10 cellular contexts compared by ENCODE assay signal in genomic region chr19:12997967-12998940, GRCh38. TPM values are rescaled to one million over a fixed set of nuclear protein-coding genes. Genes with fewer than 3 reads are reported as not detected.
DNase-seq lines count a peak whose midpoint lies in the region; ATAC-seq and TF ChIP-seq lines count a peak whose summit lies in the region.
"Had no signal": no experiment of that assay in that cellular context is flagged by ENCODE, and none has a peak within 500 bp of the region (broad histone marks: within the 10 kb centered on the region; RNA-seq: fewer than 3 reads in every experiment).

No MANE protein-coding gene starts in this region.

- no peak for ATAC-seq in right cardiac atrium
- ATAC-seq in Right ventricle myocardium superior (ENCODE audit: poor library complexity): no peak
- no peak for ATAC-seq in aorta (ENCODE audit: low FRiP score)
- ATAC-seq in effector memory CD8-positive, alpha-beta T cell (replicated peaks): no peak

- H3K4me1 ChIP-seq in right cardiac atrium (ENCODE audit: control insufficient read depth, insufficient read depth, low read length) (peaks cover 5% of the 10 kb centered on the region), aorta (ENCODE audit: control insufficient read depth in 1 of 2, insufficient read depth in 2 of 2, low read length in 2 of 2) (no peaks in the 10 kb centered on the region)

- no peak for TF ChIP-seq CTCF in endothelial cell (IDR thresholded peaks at IDR 0.05; ENCODE audit: unreplicated experiment)
- no peak for TF ChIP-seq CTCF in neural crest cell (conservative IDR thresholded peaks at IDR 0.05)

- H3K36me3 ChIP-seq in aorta (ENCODE audit: control insufficient read depth in 1 of 2, insufficient read depth in 2 of 2, low read length in 1 of 2): no peaks in the 10 kb centered on the region

- H3K4me3 ChIP-seq in right cardiac atrium (ENCODE audit: low read length) (no peak overlapping the region), aorta (ENCODE audit: low read length in 2 of 2) (no peak overlapping the region)

- H3K9me3 Mint-ChIP-seq in endothelial cell (ENCODE audit: unreplicated experiment): no peaks in the 10 kb centered on the region
- no peaks in the 10 kb centered on the region for H3K9me3 Mint-ChIP-seq in neural crest cell
- no peaks in the 10 kb centered on the region for H3K9me3 Mint-ChIP-seq in effector memory CD8-positive, alpha-beta T cell

- H3K4me3 Mint-ChIP-seq in endothelial cell (ENCODE audit: unreplicated experiment) (no peak overlapping the region), neural crest cell (peak overlapping the region; percentile 59)
- H3K4me3 Mint-ChIP-seq in effector memory CD8-positive, alpha-beta T cell: peak overlapping the region in 1 of 2 donors; percentile 56
- H3K4me3 Mint-ChIP-seq: nephron progenitor cell had no signal

- peaks cover 9% of the 10 kb centered on the region for H3K36me3 Mint-ChIP-seq in endothelial cell (ENCODE audit: low read depth, unreplicated experiment)
- H3K36me3 Mint-ChIP-seq in neural crest cell (ENCODE audit: low read depth): peaks cover 4% of the 10 kb centered on the region
- H3K36me3 Mint-ChIP-seq in effector memory CD8-positive, alpha-beta T cell (ENCODE audit: insufficient read depth): peaks cover 13% of the 10 kb centered on the region

- no peaks in the 10 kb centered on the region for H3K27me3 ChIP-seq in right cardiac atrium (ENCODE audit: control insufficient read depth, insufficient read depth)
- H3K27me3 ChIP-seq in aorta (ENCODE audit: control insufficient read depth in 1 of 2, insufficient read depth in 2 of 2, low read length in 1 of 2): no peaks in the 10 kb centered on the region

- H3K27ac Mint-ChIP-seq in endothelial cell (ENCODE audit: unreplicated experiment) (peak overlapping the region; percentile 55), neural crest cell (ENCODE audit: unreplicated experiment) (no peak overlapping the region)
- peak overlapping the region in 1 of 2 donors; percentile 3 for H3K27ac Mint-ChIP-seq in effector memory CD8-positive, alpha-beta T cell
- H3K27ac Mint-ChIP-seq: nephron progenitor cell had no signal

- H3K27me3 Mint-ChIP-seq in endothelial cell (ENCODE audit: unreplicated experiment): peaks cover 52% of the 10 kb centered on the region
- H3K27me3 Mint-ChIP-seq in neural crest cell (ENCODE audit: low read depth): peaks cover 80% of the 10 kb centered on the region
- H3K27me3 Mint-ChIP-seq in effector memory CD8-positive, alpha-beta T cell: peaks cover 0 to 62% of the 10 kb centered on the region in 2 donors

- 68% methylated on average over 32 of the region's 32 CpGs for WGBS in right cardiac atrium
- 32 to 42% methylated on average over 32 of the region's 32 CpGs for WGBS in aorta, 2 donors

- H3K4me1 Mint-ChIP-seq in endothelial cell (ENCODE audit: unreplicated experiment): peaks cover 6% of the 10 kb centered on the region
- peaks cover 8% of the 10 kb centered on the region for H3K4me1 Mint-ChIP-seq in neural crest cell
- H3K4me1 Mint-ChIP-seq in effector memory CD8-positive, alpha-beta T cell (ENCODE audit: low read depth in 2 of 2): peaks cover 5 to 9% of the 10 kb centered on the region in 2 donors

- intact Hi-C loops in right cardiac atrium (cut with DNase I): loop anchor here in 1 of 4 donors (10.0 kb wide), 1 partner anchor 67 kb away; no protein-coding TSS in a partner anchor
- intact Hi-C loops in Right ventricle myocardium superior (cut with DNase I): no loop called here
- intact Hi-C loops in aorta (cut with DNase I): loop anchor here (2.0 to 5.0 kb wide), 5 partner anchors 17 to 94 kb away; no protein-coding TSS in a partner anchor

- DNase-seq in right cardiac atrium (peak in 2 of 3 donors; percentile 14 to 50), Right ventricle myocardium superior (no peak), endothelial cell (ENCODE audit: low spot score) (no peak), neural crest cell (ENCODE audit: low read depth, low spot score) (no peak), aorta (peak in 1 of 2 donors; percentile 75), NCI-H146 treated with DMSO at 0.1 percent for 48 hours (lab: John Stamatoyannopoulos, UW; ENCODE audit: unreplicated experiment) (no peak), COR-L47 (lab: John Stamatoyannopoulos, UW) (no peak)
- DNase-seq in effector memory CD8-positive, alpha-beta T cell: no peak
- DNase-seq: NCI-H2171 treated with DMSO at 0.1 percent for 48 hours, nephron progenitor cell had no signal

- H3K9me3 ChIP-seq in right cardiac atrium (ENCODE audit: control insufficient read depth, low read length): no peaks in the 10 kb centered on the region
- H3K9me3 ChIP-seq in aorta (ENCODE audit: control insufficient read depth, low read length): no peaks in the 10 kb centered on the region

- H3K27ac ChIP-seq in right cardiac atrium (ENCODE audit: low read length) (peak overlapping the region; percentile 1), aorta (ENCODE audit: low read depth in 1 of 2, low read length in 2 of 2) (peak overlapping the region; percentile 15 to 83)

RNA-seq across cellular contexts. Expression of gene NFIX, which starts 3.0 kb away (rescaled TPM):
- total RNA-seq in right cardiac atrium (100 to 1,000 TPM; 123 to 168 (median 156) TPM), Right ventricle myocardium superior (160 TPM), endothelial cell (ENCODE audit: unreplicated experiment) (9.9 TPM), neural crest cell (0.23 and 0.68 TPM in 2 replicates), aorta (100 to 1,000 TPM; 184 to 327 TPM)
- polyA plus RNA-seq in right cardiac atrium (67.4 TPM), aorta (10 to 100 TPM; 45.5 to 49.8 TPM)

RNA-seq across cellular contexts. Expression of gene DAND5, which starts 28.9 kb away (rescaled TPM):
- total RNA-seq in right cardiac atrium (10 to 100 TPM in 2 of 4 donors, 1 to 10 TPM in 2; 5.0 to 13.8 (median 11.1) TPM), Right ventricle myocardium superior (9.1 TPM), endothelial cell (ENCODE audit: unreplicated experiment) (0.69 TPM), neural crest cell (not detected in 2 replicates), aorta (not detected)
- polyA plus RNA-seq in right cardiac atrium (7.0 TPM), aorta (under 1 TPM in 1 of 2 donors, not detected in 1; 0.13 TPM)

RNA-seq across cellular contexts. Expression of gene GADD45GIP1, which starts 41.2 kb away (rescaled TPM):
- total RNA-seq in right cardiac atrium (10 to 100 TPM; 24.3 to 33.2 (median 29.1) TPM), Right ventricle myocardium superior (31.1 TPM), endothelial cell (ENCODE audit: unreplicated experiment) (20.8 TPM), neural crest cell (26.0 and 26.4 TPM in 2 replicates), aorta (10 to 100 TPM; 15.3 to 15.7 TPM)
- polyA plus RNA-seq in right cardiac atrium (64.5 TPM), aorta (10 to 100 TPM; 30.9 to 40.6 TPM)

RNA-seq across cellular contexts. Expression of gene RAD23A, which starts 52.6 kb away (rescaled TPM):
- total RNA-seq in right cardiac atrium: 100 to 1,000 TPM; 127 to 137 (median 133) TPM
- polyA plus RNA-seq in right cardiac atrium: 122 TPM
- total RNA-seq in Right ventricle myocardium superior: 174 TPM
- total RNA-seq in endothelial cell (ENCODE audit: unreplicated experiment): 44.7 TPM
- total RNA-seq in neural crest cell: 77.3 and 82.8 TPM in 2 replicates
- total RNA-seq in aorta: 100 to 1,000 TPM in 1 of 2 donors, 10 to 100 TPM in 1; 80.7 to 106 TPM
- polyA plus RNA-seq in aorta: 100 to 1,000 TPM in 1 of 2 donors, 10 to 100 TPM in 1; 72.4 to 154 TPM

RNA-seq across cellular contexts. Expression of gene CALR, which starts 59.8 kb away (rescaled TPM):
- 100 to 1,000 TPM; 314 to 703 (median 631) TPM for total RNA-seq in right cardiac atrium
- polyA plus RNA-seq in right cardiac atrium: 374 TPM
- 378 TPM for total RNA-seq in Right ventricle myocardium superior
- 963 TPM for total RNA-seq in endothelial cell (ENCODE audit: unreplicated experiment)
- 670 and 679 TPM in 2 replicates for total RNA-seq in neural crest cell
- 100 to 1,000 TPM; 649 to 778 TPM for total RNA-seq in aorta
- 100 to 1,000 TPM; 232 to 296 TPM for polyA plus RNA-seq in aorta

Comparison
In these comparisons a context has a peak if more than half of its experiments do, and no peak if none do; other contexts are left out.
1. DNase-seq: peak in right cardiac atrium (2 of 3); none in Right ventricle myocardium superior (single experiment), endothelial cell (single experiment), neural crest cell (single experiment), NCI-H146 treated with DMSO at 0.1 percent for 48 hours (single experiment), COR-L47 (single experiment) and effector memory CD8-positive, alpha-beta T cell (0 of 3).
2. RNA of gene NFIX, which starts 3.0 kb away (total RNA-seq): 184 to 327 TPM in aorta, 123 to 168 TPM in right cardiac atrium and 160 TPM in Right ventricle myocardium superior (single experiment); 9.9 TPM in endothelial cell (single experiment) and 0.23 to 0.68 TPM in neural crest cell; every median in the first group is over 10 times any median in the second.